Comparison of ENCODE assay signal across 18 cellular contexts in the genomic region with DNA sequence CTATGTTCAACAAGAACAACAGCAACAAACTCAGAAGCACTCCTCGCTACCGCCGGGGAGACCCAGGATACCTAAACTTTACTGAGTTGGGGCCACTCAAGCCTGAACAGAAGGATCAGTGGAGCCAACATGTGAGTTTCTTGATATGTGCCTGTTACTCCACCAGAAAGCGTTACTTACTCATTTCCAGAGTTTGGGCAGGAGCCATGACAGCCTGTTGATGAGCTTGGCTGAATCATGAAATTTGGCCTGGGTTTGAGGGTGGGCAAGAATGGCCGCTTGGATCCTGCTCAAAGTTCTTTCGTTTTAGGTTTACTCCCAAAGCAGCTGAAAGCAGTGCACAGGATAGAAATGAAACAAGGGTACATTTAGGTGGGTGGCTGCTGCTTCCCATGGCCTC. TPM values are rescaled to one million over a fixed set of nuclear protein-coding genes. Genes with fewer than 3 reads are reported as not detected.
"Had no signal": no experiment of that assay in that cellular context is flagged by ENCODE, and none has a peak within 500 bp of the region (broad histone marks: within the 10 kb centered on the region; RNA-seq: fewer than 3 reads in every experiment).

No MANE protein-coding gene starts in this region.

- H3K9me3 Mint-ChIP-seq: activated CD8-positive, alpha-beta T cell treated with anti-CD3 and anti-CD28 coated beads for 36 hours; activated T-cell treated with anti-CD3 and anti-CD28 coated beads, Interleukin-2, amount 50 U/mL, for 72 hours; central memory CD8-positive, alpha-beta T cell; effector memory CD8-positive, alpha-beta T cell; memory B cell; nephron progenitor cell had no signal

- H3K27ac Mint-ChIP-seq: activated CD8-positive, alpha-beta T cell treated with anti-CD3 and anti-CD28 coated beads for 36 hours; activated T-cell treated with anti-CD3 and anti-CD28 coated beads, Interleukin-2, amount 50 U/mL, for 72 hours; memory B cell; nephron progenitor cell had no signal

- ATAC-seq: activated CD8-positive, alpha-beta T cell treated with anti-CD3 and anti-CD28 coated beads for 36 hours; effector memory CD8-positive, alpha-beta T cell; stimulated activated naive CD8-positive, alpha-beta T cell treated with anti-CD3 and anti-CD28 coated beads, Interleukin-15, Interleukin-2, amounts not matched to agents 100 U/mL and 50 U/mL, for 24 hours had no signal

- H3K36me3 Mint-ChIP-seq: memory B cell had no signal

- H3K4me3 ChIP-seq: ovary, sigmoid colon had no signal

- H3K27me3 Mint-ChIP-seq: activated CD8-positive, alpha-beta T cell treated with anti-CD3 and anti-CD28 coated beads for 36 hours; central memory CD8-positive, alpha-beta T cell; effector memory CD8-positive, alpha-beta T cell; memory B cell had no signal

- H3K4me3 Mint-ChIP-seq: activated CD8-positive, alpha-beta T cell treated with anti-CD3 and anti-CD28 coated beads for 36 hours; activated T-cell treated with anti-CD3 and anti-CD28 coated beads, Interleukin-2, amount 50 U/mL, for 72 hours; central memory CD8-positive, alpha-beta T cell; effector memory CD8-positive, alpha-beta T cell; memory B cell; nephron progenitor cell had no signal

- DNase-seq: activated CD4-positive, alpha-beta T cell treated with anti-CD3 and anti-CD28 coated beads for 1 hour; activated CD8-positive, alpha-beta memory T cell treated with anti-CD3 and anti-CD28 coated beads, Interleukin-2, amount 50 U/mL, for 4 hours; activated CD8-positive, alpha-beta T cell treated with anti-CD3 and anti-CD28 coated beads for 36 hours; activated T-cell treated with anti-CD3 and anti-CD28 coated beads, Interleukin-2, amount 50 U/mL, for 72 hours; cortex of kidney; effector memory CD8-positive, alpha-beta T cell; glutamatergic neuron; nephron progenitor cell; ovary; sigmoid colon; stimulated activated CD4-positive, alpha-beta T cell treated with anti-CD3 and anti-CD28 coated beads, Interleukin-12 subunit alpha, Interleukin-12 subunit beta, amount 100 ng/mL, for 4 hours; stimulated activated naive CD8-positive, alpha-beta T cell treated with anti-CD3 and anti-CD28 coated beads, Interleukin-15, Interleukin-2, amounts not matched to agents 100 U/mL and 50 U/mL, for 24 hours; T-helper 9 cell had no signal

- H3K27me3 ChIP-seq: ovary had no signal

- H3K4me1 Mint-ChIP-seq: central memory CD8-positive, alpha-beta T cell; memory B cell had no signal

- H3K27ac ChIP-seq: epithelial cell of prostate, ovary, sigmoid colon had no signal

RNA-seq across cellular contexts. Expression of gene CELA1, which starts 56.7 kb away (rescaled TPM):
- total RNA-seq: ovary, sigmoid colon, temporal lobe, ureter had no signal
- polyA plus RNA-seq: ovary, sigmoid colon had no signal
